ENCODE assay signal across 1 cellular context in the genomic region with DNA sequence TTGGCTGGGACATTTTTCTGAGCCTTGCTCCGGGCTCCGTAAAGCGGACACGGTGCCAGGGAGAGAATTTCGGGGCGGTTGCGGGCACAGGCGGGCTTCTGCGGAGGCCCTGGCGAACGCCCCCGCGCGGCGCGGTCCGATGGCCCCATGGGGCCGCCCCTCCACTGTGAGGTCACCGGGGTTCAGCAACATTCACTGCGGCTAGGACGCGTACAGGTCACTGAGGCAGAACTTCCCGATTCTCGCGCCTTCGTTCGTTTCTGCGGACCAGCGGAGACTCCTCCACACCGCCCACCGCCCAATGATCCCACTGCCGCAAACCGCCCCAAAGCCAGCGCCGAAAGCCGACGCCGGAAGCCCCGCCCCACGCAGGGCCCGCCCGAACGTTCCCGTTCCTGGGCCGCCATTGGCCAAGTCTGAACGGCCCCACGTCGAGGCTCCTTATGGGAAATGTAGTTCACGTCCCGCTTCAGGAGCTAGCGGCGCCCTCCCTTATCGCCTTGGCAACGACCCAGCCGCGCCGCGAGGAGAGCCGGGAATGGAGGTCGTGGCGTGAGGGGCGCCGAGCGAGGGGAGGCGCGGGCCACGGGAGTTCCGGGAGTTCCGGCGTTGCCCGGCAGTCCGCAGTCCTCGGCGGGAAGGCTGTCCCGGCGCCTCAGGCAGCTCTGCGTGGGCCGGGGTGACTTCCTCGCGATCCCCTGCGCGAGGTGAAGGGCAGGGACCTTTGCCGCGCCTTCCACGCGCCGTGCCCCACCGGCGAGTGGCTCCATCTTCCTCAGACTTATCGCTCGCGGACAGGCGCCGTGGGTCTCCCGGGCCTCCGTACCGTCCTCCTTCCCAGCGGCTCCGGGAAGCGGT.
A peak's percentile ranks its signal among the peaks of the same experiment; 100 is the strongest.
TF ChIP-seq lines count a peak whose summit lies in the region.

TSS of gene ZNF584 (plus strand) at position 498 of the 858 bp plus-strand sequence. CDS start 499 bp downstream, outside the sequence.

TF ChIP-seq in HEK293, 187 proteins besides CTCF, POLR2A, EP300 and RAD21 (continued from another document and continues in another):
- no peak; the same call in 1 of the 2 replicates for TF ChIP-seq PRDM4 (tag by site-specific recombination; IDR thresholded peaks at IDR 0.05)
- no peak for TF ChIP-seq RBAK (tag by site-specific recombination; IDR thresholded peaks at IDR 0.05)
- TF ChIP-seq, protein P1, sequence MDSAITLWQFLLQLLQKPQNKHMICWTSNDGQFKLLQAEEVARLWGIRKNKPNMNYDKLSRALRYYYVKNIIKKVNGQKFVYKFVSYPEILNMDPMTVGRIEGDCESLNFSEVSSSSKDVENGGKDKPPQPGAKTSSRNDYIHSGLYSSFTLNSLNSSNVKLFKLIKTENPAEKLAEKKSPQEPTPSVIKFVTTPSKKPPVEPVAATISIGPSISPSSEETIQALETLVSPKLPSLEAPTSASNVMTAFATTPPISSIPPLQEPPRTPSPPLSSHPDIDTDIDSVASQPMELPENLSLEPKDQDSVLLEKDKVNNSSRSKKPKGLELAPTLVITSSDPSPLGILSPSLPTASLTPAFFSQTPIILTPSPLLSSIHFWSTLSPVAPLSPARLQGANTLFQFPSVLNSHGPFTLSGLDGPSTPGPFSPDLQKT (IDR thresholded peaks at IDR 0.05; ENCODE audit: borderline replicate concordance, low read depth, low read length), result no peak
- TF ChIP-seq ZNF549 (tag by site-specific recombination; IDR thresholded peaks at IDR 0.05), result no peak
- TF ChIP-seq KLF8 (tag by site-specific recombination; IDR thresholded peaks at IDR 0.05), result peak; percentile 98
- TF ChIP-seq ZNF239 (tag by site-specific recombination; IDR thresholded peaks at IDR 0.05), result peak; percentile 9; the same call in 1 of the 2 replicates
- no peak for TF ChIP-seq ZNF600 (tag by site-specific recombination; IDR thresholded peaks at IDR 0.05)
- no peak for TF ChIP-seq ZSCAN4 (tag by site-specific recombination; IDR thresholded peaks at IDR 0.05)
- TF ChIP-seq, protein P2, sequence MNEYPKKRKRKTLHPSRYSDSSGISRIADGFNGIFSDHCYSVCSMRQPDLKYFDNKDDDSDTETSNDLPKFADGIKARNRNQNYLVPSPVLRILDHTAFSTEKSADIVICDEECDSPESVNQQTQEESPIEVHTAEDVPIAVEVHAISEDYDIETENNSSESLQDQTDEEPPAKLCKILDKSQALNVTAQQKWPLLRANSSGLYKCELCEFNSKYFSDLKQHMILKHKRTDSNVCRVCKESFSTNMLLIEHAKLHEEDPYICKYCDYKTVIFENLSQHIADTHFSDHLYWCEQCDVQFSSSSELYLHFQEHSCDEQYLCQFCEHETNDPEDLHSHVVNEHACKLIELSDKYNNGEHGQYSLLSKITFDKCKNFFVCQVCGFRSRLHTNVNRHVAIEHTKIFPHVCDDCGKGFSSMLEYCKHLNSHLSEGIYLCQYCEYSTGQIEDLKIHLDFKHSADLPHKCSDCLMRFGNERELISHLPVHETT (tag by site-specific recombination; IDR thresholded peaks at IDR 0.05), result no peak
- no peak for TF ChIP-seq ZNF621 (tag by site-specific recombination; IDR thresholded peaks at IDR 0.05)
- no peak for TF ChIP-seq ZNF132 (tag by site-specific recombination; IDR thresholded peaks at IDR 0.05; ENCODE audit: borderline replicate concordance)
- no peak for TF ChIP-seq ZNF530 (tag by site-specific recombination; IDR thresholded peaks at IDR 0.05; ENCODE audit: low read depth)
- TF ChIP-seq ZNF37A (tag by site-specific recombination; IDR thresholded peaks at IDR 0.05), result no peak
- TF ChIP-seq SCRT2 (tag by site-specific recombination; IDR thresholded peaks at IDR 0.05), result 0 out of 2 replicates have a peak, but pooled peaks have one; percentile 1
- no peak for TF ChIP-seq ZNF140 (tag by site-specific recombination; IDR thresholded peaks at IDR 0.05)
- peak; percentile 96 for TF ChIP-seq ZFHX2 (tag by site-specific recombination; conservative IDR thresholded peaks at IDR 0.05)
- peak; percentile 53 for TF ChIP-seq ZEB2 (tag by site-specific recombination; IDR thresholded peaks at IDR 0.05)
- no peak for TF ChIP-seq ZNF18 (tag by site-specific recombination; IDR thresholded peaks at IDR 0.05)
- no peak for TF ChIP-seq ZNF423 (tag by site-specific recombination; IDR thresholded peaks at IDR 0.05)
- peak; percentile 83; the same call in 1 of the 2 replicates for TF ChIP-seq KLF7 (tag by site-specific recombination; IDR thresholded peaks at IDR 0.05; ENCODE audit: borderline replicate concordance)
- TF ChIP-seq HOXC10 (CRISPR knock-in tag; IDR thresholded peaks at IDR 0.05), result peak; percentile 94
- TF ChIP-seq ZNF394 (tag by site-specific recombination; IDR thresholded peaks at IDR 0.05; ENCODE audit: borderline replicate concordance), result peak; percentile 20; the same call in 1 of the 2 replicates
- no peak for TF ChIP-seq ZNF133 (tag by site-specific recombination; IDR thresholded peaks at IDR 0.05)
- TF ChIP-seq, protein P3, sequence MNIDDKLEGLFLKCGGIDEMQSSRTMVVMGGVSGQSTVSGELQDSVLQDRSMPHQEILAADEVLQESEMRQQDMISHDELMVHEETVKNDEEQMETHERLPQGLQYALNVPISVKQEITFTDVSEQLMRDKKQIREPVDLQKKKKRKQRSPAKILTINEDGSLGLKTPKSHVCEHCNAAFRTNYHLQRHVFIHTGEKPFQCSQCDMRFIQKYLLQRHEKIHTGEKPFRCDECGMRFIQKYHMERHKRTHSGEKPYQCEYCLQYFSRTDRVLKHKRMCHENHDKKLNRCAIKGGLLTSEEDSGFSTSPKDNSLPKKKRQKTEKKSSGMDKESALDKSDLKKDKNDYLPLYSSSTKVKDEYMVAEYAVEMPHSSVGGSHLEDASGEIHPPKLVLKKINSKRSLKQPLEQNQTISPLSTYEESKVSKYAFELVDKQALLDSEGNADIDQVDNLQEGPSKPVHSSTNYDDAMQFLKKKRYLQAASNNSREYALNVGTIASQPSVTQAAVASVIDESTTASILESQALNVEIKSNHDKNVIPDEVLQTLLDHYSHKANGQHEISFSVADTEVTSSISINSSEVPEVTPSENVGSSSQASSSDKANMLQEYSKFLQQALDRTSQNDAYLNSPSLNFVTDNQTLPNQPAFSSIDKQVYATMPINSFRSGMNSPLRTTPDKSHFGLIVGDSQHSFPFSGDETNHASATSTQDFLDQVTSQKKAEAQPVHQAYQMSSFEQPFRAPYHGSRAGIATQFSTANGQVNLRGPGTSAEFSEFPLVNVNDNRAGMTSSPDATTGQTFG (tag by site-specific recombination; IDR thresholded peaks at IDR 0.05; ENCODE audit: borderline replicate concordance), result 0 out of 2 replicates have a peak, but pooled peaks have one; percentile 67
- TF ChIP-seq ZNF16 (tag by site-specific recombination; IDR thresholded peaks at IDR 0.05; ENCODE audit: low read depth), result no peak
- TF ChIP-seq KLF1 (tag by site-specific recombination; IDR thresholded peaks at IDR 0.05), result peak; percentile 90
- TF ChIP-seq, protein P4, sequence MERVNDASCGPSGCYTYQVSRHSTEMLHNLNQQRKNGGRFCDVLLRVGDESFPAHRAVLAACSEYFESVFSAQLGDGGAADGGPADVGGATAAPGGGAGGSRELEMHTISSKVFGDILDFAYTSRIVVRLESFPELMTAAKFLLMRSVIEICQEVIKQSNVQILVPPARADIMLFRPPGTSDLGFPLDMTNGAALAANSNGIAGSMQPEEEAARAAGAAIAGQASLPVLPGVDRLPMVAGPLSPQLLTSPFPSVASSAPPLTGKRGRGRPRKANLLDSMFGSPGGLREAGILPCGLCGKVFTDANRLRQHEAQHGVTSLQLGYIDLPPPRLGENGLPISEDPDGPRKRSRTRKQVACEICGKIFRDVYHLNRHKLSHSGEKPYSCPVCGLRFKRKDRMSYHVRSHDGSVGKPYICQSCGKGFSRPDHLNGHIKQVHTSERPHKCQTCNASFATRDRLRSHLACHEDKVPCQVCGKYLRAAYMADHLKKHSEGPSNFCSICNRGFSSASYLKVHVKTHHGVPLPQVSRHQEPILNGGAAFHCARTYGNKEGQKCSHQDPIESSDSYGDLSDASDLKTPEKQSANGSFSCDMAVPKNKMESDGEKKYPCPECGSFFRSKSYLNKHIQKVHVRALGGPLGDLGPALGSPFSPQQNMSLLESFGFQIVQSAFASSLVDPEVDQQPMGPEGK (tag by site-specific recombination; IDR thresholded peaks at IDR 0.05), result peak; percentile 54
- 0 out of 2 replicates have a peak, but pooled peaks have one; percentile 58 for TF ChIP-seq YY1 (tag by site-specific recombination; IDR thresholded peaks at IDR 0.05)
- TF ChIP-seq GLIS1 (tag by site-specific recombination; IDR thresholded peaks at IDR 0.05), result peak; percentile 32; the same call in 1 of the 2 replicates
- peak; percentile 88 for TF ChIP-seq KLF16 (tag by site-specific recombination; IDR thresholded peaks at IDR 0.05)
- no peak for TF ChIP-seq TRIM28 (IDR thresholded peaks at IDR 0.05; ENCODE audit: borderline replicate concordance, low read length)
- TF ChIP-seq ZBTB21 (tag by site-specific recombination; IDR thresholded peaks at IDR 0.05), result no peak
- peak; percentile 92 for TF ChIP-seq ZNF335 (tag by site-specific recombination; conservative IDR thresholded peaks at IDR 0.05)
- no peak for TF ChIP-seq ZNF707 (tag by site-specific recombination; IDR thresholded peaks at IDR 0.05)
- TF ChIP-seq ZNF248 (tag by site-specific recombination; IDR thresholded peaks at IDR 0.05), result 0 out of 2 replicates have a peak, but pooled peaks have one; percentile 39
- no peak for TF ChIP-seq ZNF391 (tag by site-specific recombination; IDR thresholded peaks at IDR 0.05; ENCODE audit: borderline replicate concordance, low read depth)
- peak; percentile 30 for TF ChIP-seq ZNF660 (tag by site-specific recombination; IDR thresholded peaks at IDR 0.05)
- no peak for TF ChIP-seq ZNF473 (tag by site-specific recombination; IDR thresholded peaks at IDR 0.05)
- TF ChIP-seq ZNF521 (tag by site-specific recombination; IDR thresholded peaks at IDR 0.05), result no peak
- TF ChIP-seq MYNN (tag by site-specific recombination; IDR thresholded peaks at IDR 0.05; ENCODE audit: borderline replicate concordance), result no peak
- no peak for TF ChIP-seq ZNF214 (tag by site-specific recombination; IDR thresholded peaks at IDR 0.05; ENCODE audit: borderline replicate concordance)
- TF ChIP-seq ZNF292 (tag by site-specific recombination; IDR thresholded peaks at IDR 0.05; ENCODE audit: borderline replicate concordance, low read depth), result no peak
- TF ChIP-seq, protein P5, sequence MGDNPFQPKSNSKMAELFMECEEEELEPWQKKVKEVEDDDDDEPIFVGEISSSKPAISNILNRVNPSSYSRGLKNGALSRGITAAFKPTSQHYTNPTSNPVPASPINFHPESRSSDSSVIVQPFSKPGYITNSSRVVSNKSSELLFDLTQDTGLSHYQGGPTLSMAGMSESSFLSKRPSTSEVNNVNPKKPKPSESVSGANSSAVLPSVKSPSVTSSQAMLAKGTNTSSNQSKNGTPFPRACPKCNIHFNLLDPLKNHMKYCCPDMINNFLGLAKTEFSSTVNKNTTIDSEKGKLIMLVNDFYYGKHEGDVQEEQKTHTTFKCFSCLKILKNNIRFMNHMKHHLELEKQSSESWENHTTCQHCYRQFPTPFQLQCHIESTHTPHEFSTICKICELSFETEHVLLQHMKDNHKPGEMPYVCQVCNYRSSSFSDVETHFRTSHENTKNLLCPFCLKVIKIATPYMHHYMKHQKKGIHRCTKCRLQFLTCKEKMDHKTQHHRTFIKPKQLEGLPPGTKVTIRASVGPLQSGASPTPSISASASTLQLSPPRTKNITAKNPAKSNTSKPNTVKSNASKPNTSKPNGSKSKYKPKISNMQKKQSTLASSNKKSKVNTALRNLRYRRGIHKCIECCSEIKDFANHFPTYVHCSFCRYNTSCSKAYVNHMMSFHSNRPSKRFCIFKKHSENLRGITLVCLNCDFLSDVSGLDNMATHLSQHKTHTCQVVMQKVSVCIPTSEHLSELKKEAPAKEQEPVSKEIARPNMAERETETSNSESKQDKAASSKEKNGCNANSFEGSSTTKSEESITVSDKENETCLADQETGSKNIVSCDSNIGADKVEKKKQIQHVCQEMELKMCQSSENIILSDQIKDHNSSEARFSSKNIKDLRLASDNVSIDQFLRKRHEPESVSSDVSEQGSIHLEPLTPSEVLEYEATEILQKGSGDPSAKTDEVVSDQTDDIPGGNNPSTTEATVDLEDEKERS (tag by site-specific recombination; IDR thresholded peaks at IDR 0.05), result 0 out of 2 replicates have a peak, but pooled peaks have one; percentile 36
